8 cellular contexts compared by ENCODE assay signal in genomic region chr2:216371756-216372702, GRCh38. TPM values are rescaled to one million over a fixed set of nuclear protein-coding genes. Genes with fewer than 3 reads are reported as not detected.
DNase-seq lines count a peak whose midpoint lies in the region; ATAC-seq and FAIRE-seq lines count a peak whose summit lies in the region.

MARCHF4 (minus strand) TSS chr2:216372483; CDS start chr2:216370260, 2,223 bp downstream.

- peak; percentile 39 for DNase-seq in GDM1 (lab: John Stamatoyannopoulos, UW)
- peak; percentile 30 to 45 for DNase-seq in NCI-H1930 (lab: John Stamatoyannopoulos, UW)
- DNase-seq in activated CD4-positive, alpha-beta T cell treated with anti-CD3 and anti-CD28 coated beads for 1 hour: peak; percentile 50
- DNase-seq in caudate nucleus (lab: John Stamatoyannopoulos, UW): peak in 54 of 61 donors; percentile 1 to 78 (median 46)
- peak; percentile 88 for DNase-seq in iPS-NIHi11 (ENCODE audit: low spot score)
- DNase-seq in small intestine: peak; percentile 14

- ATAC-seq in GM19463 (IDR thresholded peaks at IDR 0.05; ENCODE audit: unreplicated experiment) (no peak), GM18873 (IDR thresholded peaks at IDR 0.05; ENCODE audit: low FRiP score, unreplicated experiment) (no peak)

- no peaks in the 10 kb centered on the region for H3K36me3 ChIP-seq in small intestine (ENCODE audit: control insufficient read depth in 2 of 2, insufficient read depth in 2 of 2, low read length in 2 of 2)

- FAIRE-seq in small intestine (lab: Jason Lieb, UNC): no peak

- peaks cover 0 to 23% of the 10 kb centered on the region in 2 donors for H3K27me3 ChIP-seq in small intestine (ENCODE audit: control insufficient read depth in 2 of 2, insufficient read depth in 2 of 2, low read length in 2 of 2)

- no peaks in the 10 kb centered on the region for H3K9me3 ChIP-seq in small intestine (ENCODE audit: control insufficient read depth, low read depth)

- 1 to 4% (median 4%) methylated on average over 55 to 60 of the region's 60 CpGs for WGBS in small intestine, 3 donors

- H3K4me1 ChIP-seq in small intestine (ENCODE audit: control insufficient read depth in 2 of 2, insufficient read depth in 1 of 2, low read depth in 1 of 2, low read length in 1 of 2): peaks cover 3 to 4% of the 10 kb centered on the region in 2 donors

- H3K27ac ChIP-seq in caudate nucleus (ENCODE audit: low read depth, low read length): no peak within 1 kb of the TSS
- H3K27ac ChIP-seq in small intestine (ENCODE audit: low read depth in 1 of 2, low read length in 1 of 2): no peak within 1 kb of the TSS

- H3K4me3 ChIP-seq in small intestine (ENCODE audit: low read depth in 1 of 2, low read length in 2 of 2): no peak within 1 kb of the TSS

RNA-seq across cellular contexts. Expression of gene MARCHF4, which starts in this region (rescaled TPM):
- under 1 TPM in 2 of 3 donors, not detected in 1; 0.27 to 0.82 TPM for polyA plus RNA-seq in small intestine

Comparison
In these comparisons a context has a peak if more than half of its experiments do, and no peak if none do; other contexts are left out.
1. Peak in DNase-seq in small intestine; RNA of the gene not detected or under 1 TPM.
2. DNase-seq: peak in every context shown above with its lines; median percentile 88 in iPS-NIHi11; 50 in activated CD4-positive, alpha-beta T cell treated with anti-CD3 and anti-CD28 coated beads for 1 hour; 46 in caudate nucleus; 39 in GDM1; 38 in NCI-H1930; 14 in small intestine.